34 cellular contexts compared by ENCODE assay signal in genomic region chr1:227904541-227905335, GRCh38. TPM values are rescaled to one million over a fixed set of nuclear protein-coding genes. Genes with fewer than 3 reads are reported as not detected.
"Had no signal": no experiment of that assay in that cellular context is flagged by ENCODE, and none has a peak within 500 bp of the region (broad histone marks: within the 10 kb centered on the region; RNA-seq: fewer than 3 reads in every experiment).

No MANE protein-coding gene starts in this region.

- H3K27me3 ChIP-seq: brain microvascular endothelial cell, MG63 had no signal

- H3K9me3 ChIP-seq: MG63, SJCRH30 had no signal

- H3K27ac ChIP-seq: brain microvascular endothelial cell, PC-9, RWPE1, SJCRH30, SK-N-MC had no signal

- ATAC-seq: activated CD8-positive, alpha-beta T cell treated with anti-CD3 and anti-CD28 coated beads for 36 hours; activated T-cell treated with anti-CD3 and anti-CD28 coated beads, Interleukin-2, amount 50 U/mL, for 72 hours; activated T-helper 17 cell treated with anti-CD3 and anti-CD28 coated beads, Interleukin-2, amount 50 U/mL, for 72 hours had no signal

- FAIRE-seq: RCC 7860, TTC549 had no signal

- H3K36me3 ChIP-seq: brain microvascular endothelial cell, MG63, SJCRH30 had no signal

- H3K4me3 ChIP-seq: MG63, PC-9, SJCRH30, SK-N-MC had no signal

- DNase-seq: activated CD4-positive, alpha-beta T cell treated with anti-CD3 and anti-CD28 coated beads, Interleukin-2, amount 10 ng/mL, durations not matched to agents 24 days and 14 days; activated CD4-positive, alpha-beta T cell treated with anti-CD3 and anti-CD28 coated beads, Interleukin-2, amount 50 U/mL, for 4 hours; activated CD8-positive, alpha-beta T cell treated with anti-CD3 and anti-CD28 coated beads for 36 hours; activated effector memory CD4-positive, alpha-beta T cell treated with anti-CD3 and anti-CD28 coated beads, Interleukin-2, amount 50 U/mL, for 16 hours; activated naive CD4-positive, alpha-beta T cell; activated naive CD4-positive, alpha-beta T cell treated with anti-CD3 and anti-CD28 coated beads, Interleukin-2, amount 50 U/mL, for 16 hours; activated naive CD8-positive, alpha-beta T cell treated with anti-CD3 and anti-CD28 coated beads for 36 hours; activated T-cell treated with anti-CD3 and anti-CD28 coated beads, Interleukin-2, amount 50 U/mL, for 1 hour; activated T-cell treated with anti-CD3 and anti-CD28 coated beads, Interleukin-2, amount 50 U/mL, for 72 hours; amniotic stem cell; aorta; brain microvascular endothelial cell; Kasumi-1; KG1; MG63; NCI-H1048; NCI-H1105 treated with DMSO at 0.1 percent for 48 hours; NCI-H1436; NCI-H2029; NCI-H345; NCI-H510A; NCI-H526; NCI-H748 treated with DMSO at 0.1 percent for 48 hours; NK-92 treated with Interleukin-12 subunit alpha and Interleukin-12 subunit beta, amount 100 ng/mL, for 24 hours; PC-9; SHP77; SJCRH30 had no signal

RNA-seq across cellular contexts. Expression of gene WNT9A, which starts 43.0 kb away (rescaled TPM):
- total RNA-seq: activated CD4-positive, alpha-beta T cell treated with anti-CD3 and anti-CD28 coated beads, Interleukin-2, amount 10 ng/mL, durations not matched to agents 24 days and 14 days; activated CD8-positive, alpha-beta memory T cell treated with anti-CD3 and anti-CD28 coated beads for 36 hours; activated CD8-positive, alpha-beta T cell treated with anti-CD3 and anti-CD28 coated beads for 36 hours; activated naive CD8-positive, alpha-beta T cell treated with anti-CD3 and anti-CD28 coated beads for 36 hours; OCI-LY7 had no signal
